In genomic region chr9:3768698-3769458, GRCh38 we compare ENCODE assay signal across 12 cellular contexts.
A peak's percentile ranks its signal among the peaks of the same experiment; 100 is the strongest.
DNase-seq lines count a peak whose midpoint lies in the region; TF ChIP-seq lines count a peak whose summit lies in the region.
"Had no signal": no experiment of that assay in that cellular context is flagged by ENCODE, and none has a peak within 500 bp of the region (broad histone marks: within the 10 kb centered on the region; RNA-seq: fewer than 3 reads in every experiment).

No MANE protein-coding gene starts in this region.

- no peak overlapping the region for H3K9ac ChIP-seq in MM.1S (ENCODE audit: low read length)
- H3K9ac ChIP-seq in neuronal stem cell (ENCODE audit: low read depth, low read length, poor library complexity), result no peak overlapping the region

- no peaks in the 10 kb centered on the region for H3K9me2 ChIP-seq in MM.1S (replicated peaks; ENCODE audit: insufficient read depth, low read length)

- peak; percentile 92 for DNase-seq in AG09319 (ENCODE audit: extremely low read depth, low read depth)
- DNase-seq in MM.1S, result no peak
- peak; percentile 74 for DNase-seq in fibroblast of mammary gland (ENCODE audit: low read depth)
- DNase-seq in neuronal stem cell (ENCODE audit: low spot score), result no peak
- DNase-seq in SK-N-DZ (ENCODE audit: low spot score), result no peak
- no peak for DNase-seq in activated CD8-positive, alpha-beta memory T cell treated with anti-CD3 and anti-CD28 coated beads for 24 hours
- no peak for DNase-seq in NCI-H146 (lab: John Stamatoyannopoulos, UW)
- no peak for DNase-seq in NCI-H2107 (lab: John Stamatoyannopoulos, UW)
- DNase-seq: activated CD4-positive, alpha-beta T cell treated with anti-CD3 and anti-CD28 coated beads, Interleukin-2, amount 50 U/mL, for 48 hours; NCI-H524 treated with DMSO at 0.1 percent for 48 hours; SIG-M5 had no signal

- H3K4me1 ChIP-seq in MM.1S (ENCODE audit: low read length) (peaks cover 18% of the 10 kb centered on the region), neuronal stem cell (ENCODE audit: control insufficient read depth in 2 of 2, insufficient read depth in 1 of 2, low read depth in 1 of 2, low read length in 2 of 2) (peaks cover 0 to 2% of the 10 kb centered on the region in 2 donors)

- H4K91ac ChIP-seq in neuronal stem cell (ENCODE audit: low read depth, low read length, poor library complexity), result no peak overlapping the region

- H2BK15ac ChIP-seq in neuronal stem cell (ENCODE audit: low read length), result no peak overlapping the region

- peak overlapping the region; percentile 32; the same call in 1 of the 2 replicates for H3K4me2 ChIP-seq in MM.1S (ENCODE audit: low read depth, low read length)
- H3K4me2 ChIP-seq in neuronal stem cell (ENCODE audit: insufficient read depth, low read length, poor library complexity, severe bottlenecking), result no peak overlapping the region

- no peak overlapping the region for H3K23ac ChIP-seq in neuronal stem cell (ENCODE audit: low read depth, low read length, poor library complexity)

- no peaks in the 10 kb centered on the region for H3K79me2 ChIP-seq in MM.1S (ENCODE audit: low read length)

- no peak overlapping the region for H2BK120ac ChIP-seq in neuronal stem cell (ENCODE audit: low read depth, low read length)

- WGBS in neuronal stem cell (ENCODE audit: extremely low coverage in 2 of 2, insufficient read length in 2 of 2, insufficient replicate concordance in 1 of 2), 2 donors, result no CpG with 5 or more reads among the region's 6 CpGs

- no peak overlapping the region for H3K27ac ChIP-seq in MM.1S (ENCODE audit: low read length)
- H3K27ac ChIP-seq in neuronal stem cell (replicated peaks; ENCODE audit: low read length), result no peak overlapping the region

- no peaks in the 10 kb centered on the region for H3K9me3 ChIP-seq in MM.1S (replicated peaks; ENCODE audit: insufficient read depth, low read length)
- no peaks in the 10 kb centered on the region for H3K9me3 ChIP-seq in neuronal stem cell (replicated peaks in 1 of 2; ENCODE audit: control insufficient read depth in 2 of 2, insufficient read depth in 1 of 2, low read depth in 1 of 2, low read length in 2 of 2)

- no peak overlapping the region for H4K8ac ChIP-seq in neuronal stem cell (ENCODE audit: low read depth, low read length)

- H3K14ac ChIP-seq in neuronal stem cell (ENCODE audit: low read length), result no peak overlapping the region

- H2AFZ ChIP-seq in MM.1S (ENCODE audit: low read length) (peak overlapping the region; percentile 73; the same call in 1 of the 2 replicates), neuronal stem cell (ENCODE audit: low read length) (peak overlapping the region; percentile 8)

- no peak overlapping the region for H2BK12ac ChIP-seq in neuronal stem cell (ENCODE audit: low read length)

- no peak overlapping the region for H3K4ac ChIP-seq in neuronal stem cell (ENCODE audit: low read length)

- no peak overlapping the region for H3K18ac ChIP-seq in neuronal stem cell (ENCODE audit: low read length)

- H3K79me1 ChIP-seq in neuronal stem cell (ENCODE audit: low read depth, low read length), result no peaks in the 10 kb centered on the region

- H2BK5ac ChIP-seq in neuronal stem cell (ENCODE audit: low read length), result no peak overlapping the region

- H3K36me3 ChIP-seq in MM.1S (replicated peaks; ENCODE audit: insufficient read depth, low read length) (no peaks in the 10 kb centered on the region), neuronal stem cell (replicated peaks in 1 of 2; ENCODE audit: control insufficient read depth in 2 of 2, insufficient read depth in 2 of 2, low read length in 2 of 2) (no peaks in the 10 kb centered on the region)

- no peaks in the 10 kb centered on the region for H4K20me1 ChIP-seq in MM.1S (ENCODE audit: insufficient read depth, low read length)

- H3K4me3 ChIP-seq in MM.1S (ENCODE audit: low read length) (no peak overlapping the region), fibroblast of mammary gland (ENCODE audit: control insufficient read depth, low read depth, low read length) (no peak overlapping the region), neuronal stem cell (ENCODE audit: low read length in 2 of 2) (no peak overlapping the region)
- H3K4me3 ChIP-seq: lung had no signal

- no peak for TF ChIP-seq CTCF in AG09319 (IDR thresholded peaks at IDR 0.05; ENCODE audit: low read depth, low read length)
- TF ChIP-seq CTCF in MM.1S (IDR thresholded peaks at IDR 0.05; ENCODE audit: low read length), result no peak
- TF ChIP-seq CTCF in fibroblast of mammary gland (conservative IDR thresholded peaks at IDR 0.05; ENCODE audit: control insufficient read depth, insufficient read depth, low read depth, low read length), result no peak

- peaks cover 6% of the 10 kb centered on the region; the same call in 1 of the 2 replicates for H3F3A ChIP-seq in MM.1S (ENCODE audit: insufficient read depth, low read length)

- H2AK5ac ChIP-seq in neuronal stem cell (ENCODE audit: low read depth, low read length), result no peak overlapping the region

- H3K27me3 ChIP-seq in MM.1S (replicated peaks; ENCODE audit: insufficient read depth, low read length) (no peaks in the 10 kb centered on the region), neuronal stem cell (ENCODE audit: control insufficient read depth in 3 of 3, insufficient read depth in 3 of 3, low read depth in 1 of 3, low read length in 3 of 3) (no peaks in the 10 kb centered on the region)

Comparison
In these comparisons a context has a peak if more than half of its experiments do, and no peak if none do; other contexts are left out.
1. DNase-seq: peak in AG09319 (single experiment) and fibroblast of mammary gland (single experiment); none in MM.1S (single experiment), neuronal stem cell (single experiment), SK-N-DZ (single experiment), activated CD8-positive, alpha-beta memory T cell treated with anti-CD3 and anti-CD28 coated beads for 24 hours (single experiment), NCI-H146 (single experiment) and NCI-H2107 (single experiment).